Comparison of ENCODE assay signal across 16 cellular contexts in genomic region chr17:78527345-78527744, GRCh38. TPM values are rescaled to one million over a fixed set of nuclear protein-coding genes. Genes with fewer than 3 reads are reported as not detected.
DNase-seq lines count a peak whose midpoint lies in the region; ATAC-seq and TF ChIP-seq lines count a peak whose summit lies in the region.
"Had no signal": no experiment of that assay in that cellular context is flagged by ENCODE, and none has a peak within 500 bp of the region (broad histone marks: within the 10 kb centered on the region; RNA-seq: fewer than 3 reads in every experiment).

No MANE protein-coding gene starts in this region.

- H3K9me2 ChIP-seq in PC-9 (ENCODE audit: insufficient read depth): no peaks in the 10 kb centered on the region

- TF ChIP-seq CTCF in PC-9 (conservative IDR thresholded peaks at IDR 0.05): no peak
- TF ChIP-seq CTCF in esophagus muscularis mucosa (IDR thresholded peaks at IDR 0.05): no peak

- no peak for TF ChIP-seq EP300 in esophagus muscularis mucosa (IDR thresholded peaks at IDR 0.05)

- TF ChIP-seq POLR2A in esophagus muscularis mucosa (IDR thresholded peaks at IDR 0.05; ENCODE audit: low read depth): no peak

- no peaks in the 10 kb centered on the region for H3K9me3 Mint-ChIP-seq in activated CD4-positive, alpha-beta T cell treated with anti-CD3 and anti-CD28 coated beads for 36 hours (ENCODE audit: low read depth)
- H3K9me3 Mint-ChIP-seq: CD4-positive, alpha-beta memory T cell had no signal

- no peaks in the 10 kb centered on the region for H3K79me2 ChIP-seq in PC-9 (ENCODE audit: low read depth)

- H3K36me3 Mint-ChIP-seq in activated CD4-positive, alpha-beta T cell treated with anti-CD3 and anti-CD28 coated beads for 36 hours (ENCODE audit: low read depth): no peaks in the 10 kb centered on the region
- H3K36me3 Mint-ChIP-seq: CD14-positive monocyte; CD4-positive, alpha-beta memory T cell had no signal

- no peak overlapping the region for H3K27ac Mint-ChIP-seq in activated CD4-positive, alpha-beta T cell treated with anti-CD3 and anti-CD28 coated beads for 36 hours
- H3K27ac Mint-ChIP-seq: CD14-positive monocyte; CD4-positive, alpha-beta memory T cell had no signal

- ATAC-seq in activated CD4-positive, alpha-beta T cell treated with anti-CD3 and anti-CD28 coated beads for 36 hours: no peak
- ATAC-seq in GM18519 (IDR thresholded peaks at IDR 0.05; ENCODE audit: low FRiP score, unreplicated experiment): no peak
- ATAC-seq: HCT116 had no signal

- 92% methylated on average over 4 of the region's 4 CpGs for WGBS in esophagus muscularis mucosa

- H3K4me1 ChIP-seq in PC-9 (replicated peaks; ENCODE audit: insufficient read depth): peaks cover 29% of the 10 kb centered on the region
- no peaks in the 10 kb centered on the region for H3K4me1 ChIP-seq in esophagus muscularis mucosa

- H2AFZ ChIP-seq in PC-9: no peak overlapping the region

- H3K9me3 ChIP-seq in PC-9 (ENCODE audit: insufficient read depth, low read depth) (no peaks in the 10 kb centered on the region), esophagus muscularis mucosa (no peaks in the 10 kb centered on the region)
- H3K9me3 ChIP-seq: BLaER1 had no signal

- intact Hi-C loops in PC-9 (cut with micrococcal nuclease; ENCODE audit: unreplicated experiment) (loop anchor here (1.0 kb wide), 1 partner anchor 65 kb away; no protein-coding TSS in a partner anchor), esophagus muscularis mucosa (cut with DNase I) (no loop called here)
- intact Hi-C loops in activated CD4-positive, alpha-beta T cell treated with anti-CD3 and anti-CD28 coated beads for 36 hours (cut with DNase I, micrococcal nuclease): no loop called here

- CTCF ChIA-PET in PC-9 (lab: Charles Lee): no interaction called here
- CTCF ChIA-PET in activated CD4-positive, alpha-beta T cell treated with anti-CD3 and anti-CD28 coated beads for 36 hours (lab: Charles Lee): interaction anchor here (1.1 kb wide), 1 partner anchor 10 kb away, joined by 4 read pairs; no protein-coding TSS in a partner anchor

- H3K4me2 ChIP-seq in PC-9: no peak overlapping the region

- no peaks in the 10 kb centered on the region for H3K36me3 ChIP-seq in PC-9 (ENCODE audit: low read depth)
- no peaks in the 10 kb centered on the region for H3K36me3 ChIP-seq in esophagus muscularis mucosa
- H3K36me3 ChIP-seq: BLaER1 had no signal

- DNase-seq in NCI-H82 (lab: John Stamatoyannopoulos, UW) (peak; percentile 25), NCI-H82 treated with DMSO at 0.1 percent for 48 hours (lab: John Stamatoyannopoulos, UW; ENCODE audit: unreplicated experiment) (no peak), PC-9 (no peak), islet precursor cell (peak; percentile 30), esophagus muscularis mucosa (ENCODE audit: extremely low spot score) (no peak)
- DNase-seq in activated CD4-positive, alpha-beta T cell treated with anti-CD3 and anti-CD28 coated beads for 36 hours: no peak
- DNase-seq: 8988T; CD4-positive, alpha-beta memory T cell; DMS79 treated with DMSO at 0.1 percent for 48 hours; GF-D8; GOT3; H7 had no signal

- peaks cover 6% of the 10 kb centered on the region; the same call in 1 of the 2 replicates for H3F3A ChIP-seq in PC-9 (ENCODE audit: insufficient read depth, low read depth)

- no peak overlapping the region for H3K4me3 Mint-ChIP-seq in activated CD4-positive, alpha-beta T cell treated with anti-CD3 and anti-CD28 coated beads for 36 hours
- H3K4me3 Mint-ChIP-seq: CD14-positive monocyte; CD4-positive, alpha-beta memory T cell had no signal

- BruUV-seq in PC-9 (replicated peaks; lab: Mats Ljungman, UMichigan): TSS peak; percentile 29

- H3K27me3 Mint-ChIP-seq in activated CD4-positive, alpha-beta T cell treated with anti-CD3 and anti-CD28 coated beads for 36 hours: no peaks in the 10 kb centered on the region
- H3K27me3 Mint-ChIP-seq: CD4-positive, alpha-beta memory T cell had no signal

- POLR2A ChIA-PET in PC-9 (lab: Charles Lee; ENCODE audit: unreplicated experiment): no interaction called here
- POLR2A ChIA-PET in activated CD4-positive, alpha-beta T cell treated with anti-CD3 and anti-CD28 coated beads for 36 hours (lab: Charles Lee): no interaction called here

- no peaks in the 10 kb centered on the region for H3K27me3 ChIP-seq in PC-9 (ENCODE audit: insufficient read depth, low read depth)
- H3K27me3 ChIP-seq in esophagus muscularis mucosa: no peaks in the 10 kb centered on the region
- H3K27me3 ChIP-seq: BLaER1 had no signal

- H4K20me1 ChIP-seq in PC-9 (ENCODE audit: insufficient read depth): no peaks in the 10 kb centered on the region
- H4K20me1 ChIP-seq: BLaER1 had no signal

- no peaks in the 10 kb centered on the region for H3K4me1 Mint-ChIP-seq in activated CD4-positive, alpha-beta T cell treated with anti-CD3 and anti-CD28 coated beads for 36 hours

- H3K27ac ChIP-seq in PC-9 (peak overlapping the region; percentile 63), esophagus muscularis mucosa (replicated peaks in 1 of 4) (no peak overlapping the region)
- H3K27ac ChIP-seq: BLaER1 had no signal

- H3K4me3 ChIP-seq in PC-9 (no peak overlapping the region), esophagus muscularis mucosa (no peak overlapping the region)
- H3K4me3 ChIP-seq: BLaER1 had no signal

RNA-seq across cellular contexts. Expression of gene DNAH17, which starts 49.9 kb away (rescaled TPM):
- total RNA-seq in PC-9 (2021): 0.76 and 1.4 TPM in 2 replicates
- total RNA-seq in activated CD4-positive, alpha-beta T cell treated with anti-CD3 and anti-CD28 coated beads for 36 hours: under 1 TPM; 0.12 to 0.14 TPM
- total RNA-seq in esophagus muscularis mucosa: not detected

Comparison
In these comparisons a context has a peak if more than half of its experiments do, and no peak if none do; other contexts are left out.
1. DNase-seq: peak in NCI-H82 (single experiment) and islet precursor cell (single experiment); none in NCI-H82 treated with DMSO at 0.1 percent for 48 hours (single experiment), PC-9 (0 of 2), activated CD4-positive, alpha-beta T cell treated with anti-CD3 and anti-CD28 coated beads for 36 hours (single experiment) and esophagus muscularis mucosa (single experiment).